ENCODE assay signal across 1 cellular context in the genomic region with DNA sequence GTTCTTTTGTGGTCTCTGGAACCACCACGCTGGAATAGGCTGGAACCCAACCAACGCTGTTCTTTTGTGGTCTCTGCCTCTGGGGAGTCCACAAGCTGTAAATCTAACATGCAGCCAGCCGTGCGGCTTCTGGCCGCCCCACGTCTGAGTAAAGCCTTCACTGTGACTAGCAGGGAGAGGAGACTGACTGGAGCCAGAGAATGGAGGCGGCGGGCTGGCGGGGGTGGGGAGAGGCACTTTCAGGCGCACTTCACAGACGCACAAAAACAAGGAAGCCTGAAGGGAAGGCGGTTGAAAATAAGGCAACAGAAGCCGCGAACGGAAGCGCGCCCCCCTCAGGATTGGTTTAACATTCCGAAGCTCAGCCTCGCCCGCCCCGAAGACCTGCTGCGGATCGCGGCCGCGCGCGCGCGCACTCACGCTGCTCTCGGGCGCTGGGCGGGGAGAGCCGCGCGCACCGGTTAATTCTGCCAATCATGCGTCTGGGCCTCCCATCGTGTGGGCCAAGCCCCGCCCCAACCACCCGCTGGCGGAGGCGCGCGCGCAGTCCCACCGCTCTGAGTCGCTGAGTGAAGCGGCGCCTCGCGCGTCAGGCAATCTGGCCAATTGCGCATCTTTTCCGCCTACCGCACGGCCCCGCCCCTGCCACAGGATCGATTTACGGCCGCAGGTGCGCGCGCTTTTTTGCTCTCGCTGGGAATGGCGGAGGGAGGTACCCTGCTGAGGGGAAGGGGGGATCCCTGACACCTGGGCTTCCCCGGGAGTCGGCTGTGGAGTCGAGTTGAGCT.
TF ChIP-seq lines count a peak whose summit lies in the region.

A gene with protein sequence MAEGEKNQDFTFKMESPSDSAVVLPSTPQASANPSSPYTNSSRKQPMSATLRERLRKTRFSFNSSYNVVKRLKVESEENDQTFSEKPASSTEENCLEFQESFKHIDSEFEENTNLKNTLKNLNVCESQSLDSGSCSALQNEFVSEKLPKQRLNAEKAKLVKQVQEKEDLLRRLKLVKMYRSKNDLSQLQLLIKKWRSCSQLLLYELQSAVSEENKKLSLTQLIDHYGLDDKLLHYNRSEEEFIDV (plus strand): TSS at position 687 of the 788 bp plus-strand sequence. CDS start 13 bp downstream, at position 700.

TF ChIP-seq in WTC11, 78 proteins besides CTCF, POLR2A, EP300 and RAD21 (continued from another document and continues in another):
- TF ChIP-seq, protein P1, sequence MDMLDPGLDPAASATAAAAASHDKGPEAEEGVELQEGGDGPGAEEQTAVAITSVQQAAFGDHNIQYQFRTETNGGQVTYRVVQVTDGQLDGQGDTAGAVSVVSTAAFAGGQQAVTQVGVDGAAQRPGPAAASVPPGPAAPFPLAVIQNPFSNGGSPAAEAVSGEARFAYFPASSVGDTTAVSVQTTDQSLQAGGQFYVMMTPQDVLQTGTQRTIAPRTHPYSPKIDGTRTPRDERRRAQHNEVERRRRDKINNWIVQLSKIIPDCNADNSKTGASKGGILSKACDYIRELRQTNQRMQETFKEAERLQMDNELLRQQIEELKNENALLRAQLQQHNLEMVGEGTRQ (CRISPR knock-in tag; IDR thresholded peaks at IDR 0.05) = no peak
- TF ChIP-seq MYBL2 (CRISPR knock-in tag; IDR thresholded peaks at IDR 0.05) = peak; percentile 12; the same call in 1 of the 2 replicates
- TF ChIP-seq ESRRA (CRISPR knock-in tag; IDR thresholded peaks at IDR 0.05; ENCODE audit: borderline replicate concordance) = no peak
- TF ChIP-seq, protein P2, sequence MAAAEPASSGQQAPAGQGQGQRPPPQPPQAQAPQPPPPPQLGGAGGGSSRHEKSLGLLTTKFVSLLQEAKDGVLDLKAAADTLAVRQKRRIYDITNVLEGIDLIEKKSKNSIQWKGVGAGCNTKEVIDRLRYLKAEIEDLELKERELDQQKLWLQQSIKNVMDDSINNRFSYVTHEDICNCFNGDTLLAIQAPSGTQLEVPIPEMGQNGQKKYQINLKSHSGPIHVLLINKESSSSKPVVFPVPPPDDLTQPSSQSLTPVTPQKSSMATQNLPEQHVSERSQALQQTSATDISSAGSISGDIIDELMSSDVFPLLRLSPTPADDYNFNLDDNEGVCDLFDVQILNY (CRISPR knock-in tag; IDR thresholded peaks at IDR 0.05) = peak; percentile 93
- no peak for TF ChIP-seq CREB1 (CRISPR knock-in tag; IDR thresholded peaks at IDR 0.05)
- TF ChIP-seq, protein P3, sequence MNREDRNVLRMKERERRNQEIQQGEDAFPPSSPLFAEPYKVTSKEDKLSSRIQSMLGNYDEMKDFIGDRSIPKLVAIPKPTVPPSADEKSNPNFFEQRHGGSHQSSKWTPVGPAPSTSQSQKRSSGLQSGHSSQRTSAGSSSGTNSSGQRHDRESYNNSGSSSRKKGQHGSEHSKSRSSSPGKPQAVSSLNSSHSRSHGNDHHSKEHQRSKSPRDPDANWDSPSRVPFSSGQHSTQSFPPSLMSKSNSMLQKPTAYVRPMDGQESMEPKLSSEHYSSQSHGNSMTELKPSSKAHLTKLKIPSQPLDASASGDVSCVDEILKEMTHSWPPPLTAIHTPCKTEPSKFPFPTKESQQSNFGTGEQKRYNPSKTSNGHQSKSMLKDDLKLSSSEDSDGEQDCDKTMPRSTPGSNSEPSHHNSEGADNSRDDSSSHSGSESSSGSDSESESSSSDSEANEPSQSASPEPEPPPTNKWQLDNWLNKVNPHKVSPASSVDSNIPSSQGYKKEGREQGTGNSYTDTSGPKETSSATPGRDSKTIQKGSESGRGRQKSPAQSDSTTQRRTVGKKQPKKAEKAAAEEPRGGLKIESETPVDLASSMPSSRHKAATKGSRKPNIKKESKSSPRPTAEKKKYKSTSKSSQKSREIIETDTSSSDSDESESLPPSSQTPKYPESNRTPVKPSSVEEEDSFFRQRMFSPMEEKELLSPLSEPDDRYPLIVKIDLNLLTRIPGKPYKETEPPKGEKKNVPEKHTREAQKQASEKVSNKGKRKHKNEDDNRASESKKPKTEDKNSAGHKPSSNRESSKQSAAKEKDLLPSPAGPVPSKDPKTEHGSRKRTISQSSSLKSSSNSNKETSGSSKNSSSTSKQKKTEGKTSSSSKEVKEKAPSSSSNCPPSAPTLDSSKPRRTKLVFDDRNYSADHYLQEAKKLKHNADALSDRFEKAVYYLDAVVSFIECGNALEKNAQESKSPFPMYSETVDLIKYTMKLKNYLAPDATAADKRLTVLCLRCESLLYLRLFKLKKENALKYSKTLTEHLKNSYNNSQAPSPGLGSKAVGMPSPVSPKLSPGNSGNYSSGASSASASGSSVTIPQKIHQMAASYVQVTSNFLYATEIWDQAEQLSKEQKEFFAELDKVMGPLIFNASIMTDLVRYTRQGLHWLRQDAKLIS (CRISPR knock-in tag; IDR thresholded peaks at IDR 0.05; ENCODE audit: borderline replicate concordance) = peak; percentile 74; the same call in 1 of the 2 replicates
- TF ChIP-seq, protein P4, sequence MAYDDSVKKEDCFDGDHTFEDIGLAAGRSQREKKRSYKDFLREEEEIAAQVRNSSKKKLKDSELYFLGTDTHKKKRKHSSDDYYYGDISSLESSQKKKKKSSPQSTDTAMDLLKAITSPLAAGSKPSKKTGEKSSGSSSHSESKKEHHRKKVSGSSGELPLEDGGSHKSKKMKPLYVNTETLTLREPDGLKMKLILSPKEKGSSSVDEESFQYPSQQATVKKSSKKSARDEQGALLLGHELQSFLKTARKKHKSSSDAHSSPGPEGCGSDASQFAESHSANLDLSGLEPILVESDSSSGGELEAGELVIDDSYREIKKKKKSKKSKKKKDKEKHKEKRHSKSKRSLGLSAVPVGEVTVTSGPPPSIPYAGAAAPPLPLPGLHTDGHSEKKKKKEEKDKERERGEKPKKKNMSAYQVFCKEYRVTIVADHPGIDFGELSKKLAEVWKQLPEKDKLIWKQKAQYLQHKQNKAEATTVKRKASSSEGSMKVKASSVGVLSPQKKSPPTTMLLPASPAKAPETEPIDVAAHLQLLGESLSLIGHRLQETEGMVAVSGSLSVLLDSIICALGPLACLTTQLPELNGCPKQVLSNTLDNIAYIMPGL (CRISPR knock-in tag; IDR thresholded peaks at IDR 0.05) = peak; percentile 32; the same call in 1 of the 2 replicates
- TF ChIP-seq, protein P5, sequence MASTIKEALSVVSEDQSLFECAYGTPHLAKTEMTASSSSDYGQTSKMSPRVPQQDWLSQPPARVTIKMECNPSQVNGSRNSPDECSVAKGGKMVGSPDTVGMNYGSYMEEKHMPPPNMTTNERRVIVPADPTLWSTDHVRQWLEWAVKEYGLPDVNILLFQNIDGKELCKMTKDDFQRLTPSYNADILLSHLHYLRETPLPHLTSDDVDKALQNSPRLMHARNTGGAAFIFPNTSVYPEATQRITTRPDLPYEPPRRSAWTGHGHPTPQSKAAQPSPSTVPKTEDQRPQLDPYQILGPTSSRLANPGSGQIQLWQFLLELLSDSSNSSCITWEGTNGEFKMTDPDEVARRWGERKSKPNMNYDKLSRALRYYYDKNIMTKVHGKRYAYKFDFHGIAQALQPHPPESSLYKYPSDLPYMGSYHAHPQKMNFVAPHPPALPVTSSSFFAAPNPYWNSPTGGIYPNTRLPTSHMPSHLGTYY (CRISPR knock-in tag; IDR thresholded peaks at IDR 0.05) = no peak
- TF ChIP-seq, protein P6, sequence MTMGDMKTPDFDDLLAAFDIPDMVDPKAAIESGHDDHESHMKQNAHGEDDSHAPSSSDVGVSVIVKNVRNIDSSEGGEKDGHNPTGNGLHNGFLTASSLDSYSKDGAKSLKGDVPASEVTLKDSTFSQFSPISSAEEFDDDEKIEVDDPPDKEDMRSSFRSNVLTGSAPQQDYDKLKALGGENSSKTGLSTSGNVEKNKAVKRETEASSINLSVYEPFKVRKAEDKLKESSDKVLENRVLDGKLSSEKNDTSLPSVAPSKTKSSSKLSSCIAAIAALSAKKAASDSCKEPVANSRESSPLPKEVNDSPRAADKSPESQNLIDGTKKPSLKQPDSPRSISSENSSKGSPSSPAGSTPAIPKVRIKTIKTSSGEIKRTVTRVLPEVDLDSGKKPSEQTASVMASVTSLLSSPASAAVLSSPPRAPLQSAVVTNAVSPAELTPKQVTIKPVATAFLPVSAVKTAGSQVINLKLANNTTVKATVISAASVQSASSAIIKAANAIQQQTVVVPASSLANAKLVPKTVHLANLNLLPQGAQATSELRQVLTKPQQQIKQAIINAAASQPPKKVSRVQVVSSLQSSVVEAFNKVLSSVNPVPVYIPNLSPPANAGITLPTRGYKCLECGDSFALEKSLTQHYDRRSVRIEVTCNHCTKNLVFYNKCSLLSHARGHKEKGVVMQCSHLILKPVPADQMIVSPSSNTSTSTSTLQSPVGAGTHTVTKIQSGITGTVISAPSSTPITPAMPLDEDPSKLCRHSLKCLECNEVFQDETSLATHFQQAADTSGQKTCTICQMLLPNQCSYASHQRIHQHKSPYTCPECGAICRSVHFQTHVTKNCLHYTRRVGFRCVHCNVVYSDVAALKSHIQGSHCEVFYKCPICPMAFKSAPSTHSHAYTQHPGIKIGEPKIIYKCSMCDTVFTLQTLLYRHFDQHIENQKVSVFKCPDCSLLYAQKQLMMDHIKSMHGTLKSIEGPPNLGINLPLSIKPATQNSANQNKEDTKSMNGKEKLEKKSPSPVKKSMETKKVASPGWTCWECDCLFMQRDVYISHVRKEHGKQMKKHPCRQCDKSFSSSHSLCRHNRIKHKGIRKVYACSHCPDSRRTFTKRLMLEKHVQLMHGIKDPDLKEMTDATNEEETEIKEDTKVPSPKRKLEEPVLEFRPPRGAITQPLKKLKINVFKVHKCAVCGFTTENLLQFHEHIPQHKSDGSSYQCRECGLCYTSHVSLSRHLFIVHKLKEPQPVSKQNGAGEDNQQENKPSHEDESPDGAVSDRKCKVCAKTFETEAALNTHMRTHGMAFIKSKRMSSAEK (CRISPR knock-in tag; IDR thresholded peaks at IDR 0.05; ENCODE audit: borderline replicate concordance) = no peak
- TF ChIP-seq TP53 (CRISPR knock-in tag; IDR thresholded peaks at IDR 0.05) = no peak
- TF ChIP-seq JUN (CRISPR knock-in tag; IDR thresholded peaks at IDR 0.05) = no peak
- no peak for TF ChIP-seq GRHL2 (CRISPR knock-in tag; IDR thresholded peaks at IDR 0.05; ENCODE audit: insufficient replicate concordance, severe bottlenecking)
- TF ChIP-seq, protein P7, sequence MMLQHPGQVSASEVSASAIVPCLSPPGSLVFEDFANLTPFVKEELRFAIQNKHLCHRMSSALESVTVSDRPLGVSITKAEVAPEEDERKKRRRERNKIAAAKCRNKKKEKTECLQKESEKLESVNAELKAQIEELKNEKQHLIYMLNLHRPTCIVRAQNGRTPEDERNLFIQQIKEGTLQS (CRISPR knock-in tag; conservative IDR thresholded peaks at IDR 0.05) = no peak
- TF ChIP-seq SP1 (CRISPR knock-in tag; conservative IDR thresholded peaks at IDR 0.05) = peak; percentile 94
- TF ChIP-seq FOXJ3 (CRISPR knock-in tag; IDR thresholded peaks at IDR 0.05; ENCODE audit: borderline replicate concordance) = no peak
- TF ChIP-seq CREM (CRISPR knock-in tag; IDR thresholded peaks at IDR 0.05) = 0 out of 2 replicates have a peak, but pooled peaks have one; percentile 55
- TF ChIP-seq, protein P8, sequence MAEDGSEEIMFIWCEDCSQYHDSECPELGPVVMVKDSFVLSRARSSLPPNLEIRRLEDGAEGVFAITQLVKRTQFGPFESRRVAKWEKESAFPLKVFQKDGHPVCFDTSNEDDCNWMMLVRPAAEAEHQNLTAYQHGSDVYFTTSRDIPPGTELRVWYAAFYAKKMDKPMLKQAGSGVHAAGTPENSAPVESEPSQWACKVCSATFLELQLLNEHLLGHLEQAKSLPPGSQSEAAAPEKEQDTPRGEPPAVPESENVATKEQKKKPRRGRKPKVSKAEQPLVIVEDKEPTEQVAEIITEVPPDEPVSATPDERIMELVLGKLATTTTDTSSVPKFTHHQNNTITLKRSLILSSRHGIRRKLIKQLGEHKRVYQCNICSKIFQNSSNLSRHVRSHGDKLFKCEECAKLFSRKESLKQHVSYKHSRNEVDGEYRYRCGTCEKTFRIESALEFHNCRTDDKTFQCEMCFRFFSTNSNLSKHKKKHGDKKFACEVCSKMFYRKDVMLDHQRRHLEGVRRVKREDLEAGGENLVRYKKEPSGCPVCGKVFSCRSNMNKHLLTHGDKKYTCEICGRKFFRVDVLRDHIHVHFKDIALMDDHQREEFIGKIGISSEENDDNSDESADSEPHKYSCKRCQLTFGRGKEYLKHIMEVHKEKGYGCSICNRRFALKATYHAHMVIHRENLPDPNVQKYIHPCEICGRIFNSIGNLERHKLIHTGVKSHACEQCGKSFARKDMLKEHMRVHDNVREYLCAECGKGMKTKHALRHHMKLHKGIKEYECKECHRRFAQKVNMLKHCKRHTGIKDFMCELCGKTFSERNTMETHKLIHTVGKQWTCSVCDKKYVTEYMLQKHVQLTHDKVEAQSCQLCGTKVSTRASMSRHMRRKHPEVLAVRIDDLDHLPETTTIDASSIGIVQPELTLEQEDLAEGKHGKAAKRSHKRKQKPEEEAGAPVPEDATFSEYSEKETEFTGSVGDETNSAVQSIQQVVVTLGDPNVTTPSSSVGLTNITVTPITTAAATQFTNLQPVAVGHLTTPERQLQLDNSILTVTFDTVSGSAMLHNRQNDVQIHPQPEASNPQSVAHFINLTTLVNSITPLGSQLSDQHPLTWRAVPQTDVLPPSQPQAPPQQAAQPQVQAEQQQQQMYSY (CRISPR knock-in tag; IDR thresholded peaks at IDR 0.05) = no peak
- TF ChIP-seq, protein P9, sequence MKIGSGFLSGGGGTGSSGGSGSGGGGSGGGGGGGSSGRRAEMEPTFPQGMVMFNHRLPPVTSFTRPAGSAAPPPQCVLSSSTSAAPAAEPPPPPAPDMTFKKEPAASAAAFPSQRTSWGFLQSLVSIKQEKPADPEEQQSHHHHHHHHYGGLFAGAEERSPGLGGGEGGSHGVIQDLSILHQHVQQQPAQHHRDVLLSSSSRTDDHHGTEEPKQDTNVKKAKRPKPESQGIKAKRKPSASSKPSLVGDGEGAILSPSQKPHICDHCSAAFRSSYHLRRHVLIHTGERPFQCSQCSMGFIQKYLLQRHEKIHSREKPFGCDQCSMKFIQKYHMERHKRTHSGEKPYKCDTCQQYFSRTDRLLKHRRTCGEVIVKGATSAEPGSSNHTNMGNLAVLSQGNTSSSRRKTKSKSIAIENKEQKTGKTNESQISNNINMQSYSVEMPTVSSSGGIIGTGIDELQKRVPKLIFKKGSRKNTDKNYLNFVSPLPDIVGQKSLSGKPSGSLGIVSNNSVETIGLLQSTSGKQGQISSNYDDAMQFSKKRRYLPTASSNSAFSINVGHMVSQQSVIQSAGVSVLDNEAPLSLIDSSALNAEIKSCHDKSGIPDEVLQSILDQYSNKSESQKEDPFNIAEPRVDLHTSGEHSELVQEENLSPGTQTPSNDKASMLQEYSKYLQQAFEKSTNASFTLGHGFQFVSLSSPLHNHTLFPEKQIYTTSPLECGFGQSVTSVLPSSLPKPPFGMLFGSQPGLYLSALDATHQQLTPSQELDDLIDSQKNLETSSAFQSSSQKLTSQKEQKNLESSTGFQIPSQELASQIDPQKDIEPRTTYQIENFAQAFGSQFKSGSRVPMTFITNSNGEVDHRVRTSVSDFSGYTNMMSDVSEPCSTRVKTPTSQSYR (CRISPR knock-in tag; IDR thresholded peaks at IDR 0.05) = no peak
- TF ChIP-seq ZNF121 (CRISPR knock-in tag; IDR thresholded peaks at IDR 0.05) = no peak
- TF ChIP-seq TEAD1 (CRISPR knock-in tag; IDR thresholded peaks at IDR 0.05) = peak; percentile 86
- no peak for TF ChIP-seq TEAD4 (CRISPR knock-in tag; IDR thresholded peaks at IDR 0.05)
- no peak for TF ChIP-seq ZNF416 (CRISPR knock-in tag; IDR thresholded peaks at IDR 0.05)
- no peak for TF ChIP-seq RELA (CRISPR knock-in tag; IDR thresholded peaks at IDR 0.05; ENCODE audit: borderline replicate concordance)
